ENCODE assay signal across 1 cellular context in genomic region chr18:62717059-62717849, GRCh38.
TF ChIP-seq lines count a peak whose summit lies in the region.

No MANE protein-coding gene starts in this region.

TF ChIP-seq in HepG2, 621 proteins besides CTCF, POLR2A, EP300 and RAD21 (continued from another document and continues in another):
- TF ChIP-seq ARID5B (CRISPR knock-in tag; IDR thresholded peaks at IDR 0.05) (peak; percentile 21; the same call in 1 of the 2 replicates), ZNF567 (CRISPR knock-in tag; IDR thresholded peaks at IDR 0.05; ENCODE audit: borderline replicate concordance) (no peak), UBTF (CRISPR knock-in tag; IDR thresholded peaks at IDR 0.05) (0 out of 2 replicates have a peak, but pooled peaks have one; percentile 25), ZNF292 (CRISPR knock-in tag; IDR thresholded peaks at IDR 0.05; ENCODE audit: borderline replicate concordance, low read depth) (0 out of 2 replicates have a peak, but pooled peaks have one; percentile 40), ZNF839 (CRISPR knock-in tag; IDR thresholded peaks at IDR 0.05; ENCODE audit: borderline replicate concordance) (no peak), USF2 (IDR thresholded peaks at IDR 0.05; ENCODE audit: low read depth, low read length) (0 out of 2 replicates have a peak, but pooled peaks have one; percentile 12), USF2 (CRISPR knock-in tag; IDR thresholded peaks at IDR 0.05; ENCODE audit: borderline replicate concordance) (no peak), HOMEZ (CRISPR knock-in tag; IDR thresholded peaks at IDR 0.05; ENCODE audit: low read depth) (0 out of 2 replicates have a peak, but pooled peaks have one; percentile 14), ZNF652 (CRISPR knock-in tag; IDR thresholded peaks at IDR 0.05; ENCODE audit: borderline replicate concordance, low read depth) (peak; percentile 66), ZBTB34 (CRISPR knock-in tag; IDR thresholded peaks at IDR 0.05) (0 out of 2 replicates have a peak, but pooled peaks have one; percentile 22), ZEB1 (IDR thresholded peaks at IDR 0.05; ENCODE audit: insufficient replicate concordance, low read depth) (peak; percentile 63), RBFOX2 (IDR thresholded peaks at IDR 0.05; ENCODE audit: low read depth, low read length) (peak; percentile 30; the same call in 1 of the 2 replicates), ZNF484 (CRISPR knock-in tag; IDR thresholded peaks at IDR 0.05; ENCODE audit: borderline replicate concordance, low read depth) (no peak), ARNTL (CRISPR knock-in tag; IDR thresholded peaks at IDR 0.05) (0 out of 2 replicates have a peak, but pooled peaks have one; percentile 13), BHLHE40 (IDR thresholded peaks at IDR 0.05; ENCODE audit: low read length) (peak; percentile 40; the same call in 1 of the 2 replicates), SAFB2 (CRISPR knock-in tag; IDR thresholded peaks at IDR 0.05; ENCODE audit: borderline replicate concordance, low read depth) (0 out of 2 replicates have a peak, but pooled peaks have one; percentile 23), KMT2A (CRISPR knock-in tag; IDR thresholded peaks at IDR 0.05) (0 out of 2 replicates have a peak, but pooled peaks have one; percentile 53), TCF12 (IDR thresholded peaks at IDR 0.05) (no peak), TCF12 (CRISPR knock-in tag; IDR thresholded peaks at IDR 0.05) (no peak), ELF3 (CRISPR knock-in tag; IDR thresholded peaks at IDR 0.05) (peak; percentile 79), TAF1 (CRISPR knock-in tag; IDR thresholded peaks at IDR 0.05) (peak; percentile 40), SAP130 (CRISPR knock-in tag; IDR thresholded peaks at IDR 0.05; ENCODE audit: low read depth) (peak; percentile 78), SNAPC5 (CRISPR knock-in tag; IDR thresholded peaks at IDR 0.05; ENCODE audit: borderline replicate concordance) (0 out of 2 replicates have a peak, but pooled peaks have one; percentile 1), KMT2B (CRISPR knock-in tag; IDR thresholded peaks at IDR 0.05) (peak; percentile 45; the same call in 1 of the 2 replicates), KDM5B (CRISPR knock-in tag; IDR thresholded peaks at IDR 0.05; ENCODE audit: borderline replicate concordance) (peak; percentile 10; the same call in 1 of the 2 replicates), ZNF282 (IDR thresholded peaks at IDR 0.05; ENCODE audit: partially characterized antibody) (no peak), HMGXB4 (CRISPR knock-in tag; IDR thresholded peaks at IDR 0.05; ENCODE audit: borderline replicate concordance in 1 of 2, low read depth in 1 of 2) (peak in 1 of 2 experiments; percentile 27; a peak in 1 of 4 replicates), PAX8 (CRISPR knock-in tag; IDR thresholded peaks at IDR 0.05; ENCODE audit: borderline replicate concordance) (no peak), ARID2 (CRISPR knock-in tag; IDR thresholded peaks at IDR 0.05; ENCODE audit: borderline replicate concordance) (no peak), ZFP41 (CRISPR knock-in tag; IDR thresholded peaks at IDR 0.05; ENCODE audit: borderline replicate concordance) (no peak), ZNF510 (CRISPR knock-in tag; IDR thresholded peaks at IDR 0.05; ENCODE audit: low read depth) (0 out of 2 replicates have a peak, but pooled peaks have one; percentile 34), MED1 (CRISPR knock-in tag; IDR thresholded peaks at IDR 0.05) (0 out of 2 replicates have a peak, but pooled peaks have one; percentile 31), ZNF792 (CRISPR knock-in tag; IDR thresholded peaks at IDR 0.05) (0 out of 2 replicates have a peak, but pooled peaks have one; percentile 16), REL (CRISPR knock-in tag; conservative IDR thresholded peaks at IDR 0.05) (no peak), ZNF18 (CRISPR knock-in tag; IDR thresholded peaks at IDR 0.05; ENCODE audit: insufficient replicate concordance) (no peak), ETV5 (CRISPR knock-in tag; IDR thresholded peaks at IDR 0.05; ENCODE audit: borderline replicate concordance) (peak; percentile 40; the same call in 1 of the 2 replicates), ZMYM4 (CRISPR knock-in tag; IDR thresholded peaks at IDR 0.05) (0 out of 2 replicates have a peak, but pooled peaks have one; percentile 30), MBD4 (IDR thresholded peaks at IDR 0.05; ENCODE audit: borderline replicate concordance, low read length) (0 out of 2 replicates have a peak, but pooled peaks have one; percentile 40), ZNF275 (CRISPR knock-in tag; IDR thresholded peaks at IDR 0.05; ENCODE audit: borderline replicate concordance) (no peak), CEBPG (CRISPR knock-in tag; IDR thresholded peaks at IDR 0.05) (peak; percentile 76), FOSL2 (CRISPR knock-in tag; IDR thresholded peaks at IDR 0.05) (0 out of 2 replicates have a peak, but pooled peaks have one; percentile 49), ASH2L (IDR thresholded peaks at IDR 0.05; ENCODE audit: insufficient read length, low read depth, low read length) (peak; percentile 64), SIN3A (IDR thresholded peaks at IDR 0.05; ENCODE audit: borderline replicate concordance, low read depth, low read length) (peak; percentile 18; the same call in 1 of the 2 replicates), ZNF841 (CRISPR knock-in tag; IDR thresholded peaks at IDR 0.05; ENCODE audit: borderline replicate concordance) (no peak)
